ENCODE assay signal across 1 cellular context in genomic region chr14:49893309-49894213, GRCh38.
TF ChIP-seq lines count a peak whose summit lies in the region.

No MANE protein-coding gene starts in this region.

TF ChIP-seq in HepG2, 621 proteins besides CTCF, POLR2A, EP300 and RAD21 (continued from another document and continues in another):
- TF ChIP-seq, protein P1, sequence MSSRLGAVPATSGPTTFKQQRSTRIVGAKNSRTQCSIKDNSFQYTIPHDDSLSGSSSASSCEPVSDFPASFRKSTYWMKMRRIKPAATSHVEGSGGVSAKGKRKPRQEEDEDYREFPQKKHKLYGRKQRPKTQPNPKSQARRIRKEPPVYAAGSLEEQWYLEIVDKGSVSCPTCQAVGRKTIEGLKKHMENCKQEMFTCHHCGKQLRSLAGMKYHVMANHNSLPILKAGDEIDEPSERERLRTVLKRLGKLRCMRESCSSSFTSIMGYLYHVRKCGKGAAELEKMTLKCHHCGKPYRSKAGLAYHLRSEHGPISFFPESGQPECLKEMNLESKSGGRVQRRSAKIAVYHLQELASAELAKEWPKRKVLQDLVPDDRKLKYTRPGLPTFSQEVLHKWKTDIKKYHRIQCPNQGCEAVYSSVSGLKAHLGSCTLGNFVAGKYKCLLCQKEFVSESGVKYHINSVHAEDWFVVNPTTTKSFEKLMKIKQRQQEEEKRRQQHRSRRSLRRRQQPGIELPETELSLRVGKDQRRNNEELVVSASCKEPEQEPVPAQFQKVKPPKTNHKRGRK (CRISPR knock-in tag; IDR thresholded peaks at IDR 0.05) = no peak
- TF ChIP-seq ZNF652 (CRISPR knock-in tag; IDR thresholded peaks at IDR 0.05; ENCODE audit: borderline replicate concordance, low read depth) (no peak), ZNF674 (CRISPR knock-in tag; IDR thresholded peaks at IDR 0.05; ENCODE audit: low read depth) (no peak), GABPA (IDR thresholded peaks at IDR 0.05; ENCODE audit: low read depth, low read length) (no peak), GABPA (CRISPR knock-in tag; IDR thresholded peaks at IDR 0.05; ENCODE audit: low read depth) (no peak), ISX (CRISPR knock-in tag; conservative IDR thresholded peaks at IDR 0.05) (no peak; the same call in 1 of the 2 replicates), NFYB (CRISPR knock-in tag; IDR thresholded peaks at IDR 0.05) (no peak), ZBTB3 (CRISPR knock-in tag; IDR thresholded peaks at IDR 0.05; ENCODE audit: borderline replicate concordance, low read depth) (no peak), SIN3B (IDR thresholded peaks at IDR 0.05; ENCODE audit: low read length) (no peak), ZSCAN20 (CRISPR knock-in tag; IDR thresholded peaks at IDR 0.05; ENCODE audit: borderline replicate concordance) (peak; percentile 83; the same call in 1 of the 2 replicates), ZNF343 (CRISPR knock-in tag; IDR thresholded peaks at IDR 0.05) (no peak), ZNF790 (CRISPR knock-in tag; IDR thresholded peaks at IDR 0.05; ENCODE audit: borderline replicate concordance) (peak; percentile 58; the same call in 1 of the 2 replicates), ZNF747 (CRISPR knock-in tag; IDR thresholded peaks at IDR 0.05; ENCODE audit: borderline replicate concordance) (no peak), ZNF503 (CRISPR knock-in tag; IDR thresholded peaks at IDR 0.05) (no peak), ZNF367 (CRISPR knock-in tag; IDR thresholded peaks at IDR 0.05; ENCODE audit: borderline replicate concordance) (no peak; the same call in 1 of the 2 replicates), ZNF639 (CRISPR knock-in tag; conservative IDR thresholded peaks at IDR 0.05) (0 out of 2 replicates have a peak, but pooled peaks have one; percentile 1), ZNF670 (CRISPR knock-in tag; IDR thresholded peaks at IDR 0.05; ENCODE audit: borderline replicate concordance) (0 out of 2 replicates have a peak, but pooled peaks have one; percentile 52), XBP1 (CRISPR knock-in tag; IDR thresholded peaks at IDR 0.05) (no peak), CBX2 (IDR thresholded peaks at IDR 0.05; ENCODE audit: low read depth, low read length) (no peak), CBX2 (CRISPR knock-in tag; IDR thresholded peaks at IDR 0.05; ENCODE audit: low read depth) (no peak), PLRG1 (conservative IDR thresholded peaks at IDR 0.05) (no peak), HMG20B (CRISPR knock-in tag; conservative IDR thresholded peaks at IDR 0.05) (no peak), BCL6 (CRISPR knock-in tag; IDR thresholded peaks at IDR 0.05) (no peak), KDM1A (CRISPR knock-in tag; IDR thresholded peaks at IDR 0.05) (no peak), ZNF746 (CRISPR knock-in tag; IDR thresholded peaks at IDR 0.05) (no peak), RCOR2 (CRISPR knock-in tag; IDR thresholded peaks at IDR 0.05) (no peak), ZNF12 (CRISPR knock-in tag; IDR thresholded peaks at IDR 0.05) (no peak), NCOR1 (IDR thresholded peaks at IDR 0.05; ENCODE audit: borderline replicate concordance, low read length) (no peak), BRF2 (CRISPR knock-in tag; IDR thresholded peaks at IDR 0.05) (no peak), ZBTB8A (CRISPR knock-in tag; IDR thresholded peaks at IDR 0.05; ENCODE audit: borderline replicate concordance, low read depth) (no peak), ARID4A (CRISPR knock-in tag; IDR thresholded peaks at IDR 0.05; ENCODE audit: borderline replicate concordance) (no peak; the same call in none of the 2 replicates), POLR2G (IDR thresholded peaks at IDR 0.05; ENCODE audit: low read depth, low read length) (no peak), ZFP36 (IDR thresholded peaks at IDR 0.05; ENCODE audit: borderline replicate concordance, low read depth, low read length, partially characterized antibody) (no peak), FOXA1 (IDR thresholded peaks at IDR 0.05) (no peak), FOXA1 (CRISPR knock-in tag; IDR thresholded peaks at IDR 0.05) (no peak), CHD4 (IDR thresholded peaks at IDR 0.05; ENCODE audit: borderline replicate concordance, low read length) (no peak), AFF4 (CRISPR knock-in tag; IDR thresholded peaks at IDR 0.05) (0 out of 2 replicates have a peak, but pooled peaks have one; percentile 16), KLF11 (CRISPR knock-in tag; IDR thresholded peaks at IDR 0.05) (0 out of 2 replicates have a peak, but pooled peaks have one; percentile 12), ZKSCAN8 (CRISPR knock-in tag; IDR thresholded peaks at IDR 0.05; ENCODE audit: borderline replicate concordance) (no peak), U2AF2 (IDR thresholded peaks at IDR 0.05; ENCODE audit: low read depth, low read length) (no peak), ZNF775 (CRISPR knock-in tag; IDR thresholded peaks at IDR 0.05; ENCODE audit: borderline replicate concordance) (no peak), ZNF589 (CRISPR knock-in tag; conservative IDR thresholded peaks at IDR 0.05) (no peak)
- TF ChIP-seq, protein P2, sequence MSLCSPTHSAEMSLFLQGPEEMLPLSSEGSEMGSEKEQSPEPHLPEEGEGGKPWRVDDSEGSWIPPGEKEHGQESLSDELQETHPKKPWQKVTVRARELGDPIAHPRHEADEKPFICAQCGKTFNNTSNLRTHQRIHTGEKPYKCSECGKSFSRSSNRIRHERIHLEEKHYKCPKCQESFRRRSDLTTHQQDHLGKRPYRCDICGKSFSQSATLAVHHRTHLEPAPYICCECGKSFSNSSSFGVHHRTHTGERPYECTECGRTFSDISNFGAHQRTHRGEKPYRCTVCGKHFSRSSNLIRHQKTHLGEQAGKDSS (CRISPR knock-in tag; IDR thresholded peaks at IDR 0.05; ENCODE audit: borderline replicate concordance, low read depth) = no peak
- TF ChIP-seq, protein P3, sequence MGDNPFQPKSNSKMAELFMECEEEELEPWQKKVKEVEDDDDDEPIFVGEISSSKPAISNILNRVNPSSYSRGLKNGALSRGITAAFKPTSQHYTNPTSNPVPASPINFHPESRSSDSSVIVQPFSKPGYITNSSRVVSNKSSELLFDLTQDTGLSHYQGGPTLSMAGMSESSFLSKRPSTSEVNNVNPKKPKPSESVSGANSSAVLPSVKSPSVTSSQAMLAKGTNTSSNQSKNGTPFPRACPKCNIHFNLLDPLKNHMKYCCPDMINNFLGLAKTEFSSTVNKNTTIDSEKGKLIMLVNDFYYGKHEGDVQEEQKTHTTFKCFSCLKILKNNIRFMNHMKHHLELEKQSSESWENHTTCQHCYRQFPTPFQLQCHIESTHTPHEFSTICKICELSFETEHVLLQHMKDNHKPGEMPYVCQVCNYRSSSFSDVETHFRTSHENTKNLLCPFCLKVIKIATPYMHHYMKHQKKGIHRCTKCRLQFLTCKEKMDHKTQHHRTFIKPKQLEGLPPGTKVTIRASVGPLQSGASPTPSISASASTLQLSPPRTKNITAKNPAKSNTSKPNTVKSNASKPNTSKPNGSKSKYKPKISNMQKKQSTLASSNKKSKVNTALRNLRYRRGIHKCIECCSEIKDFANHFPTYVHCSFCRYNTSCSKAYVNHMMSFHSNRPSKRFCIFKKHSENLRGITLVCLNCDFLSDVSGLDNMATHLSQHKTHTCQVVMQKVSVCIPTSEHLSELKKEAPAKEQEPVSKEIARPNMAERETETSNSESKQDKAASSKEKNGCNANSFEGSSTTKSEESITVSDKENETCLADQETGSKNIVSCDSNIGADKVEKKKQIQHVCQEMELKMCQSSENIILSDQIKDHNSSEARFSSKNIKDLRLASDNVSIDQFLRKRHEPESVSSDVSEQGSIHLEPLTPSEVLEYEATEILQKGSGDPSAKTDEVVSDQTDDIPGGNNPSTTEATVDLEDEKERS (CRISPR knock-in tag; IDR thresholded peaks at IDR 0.05) = no peak
- TF ChIP-seq, protein P4, sequence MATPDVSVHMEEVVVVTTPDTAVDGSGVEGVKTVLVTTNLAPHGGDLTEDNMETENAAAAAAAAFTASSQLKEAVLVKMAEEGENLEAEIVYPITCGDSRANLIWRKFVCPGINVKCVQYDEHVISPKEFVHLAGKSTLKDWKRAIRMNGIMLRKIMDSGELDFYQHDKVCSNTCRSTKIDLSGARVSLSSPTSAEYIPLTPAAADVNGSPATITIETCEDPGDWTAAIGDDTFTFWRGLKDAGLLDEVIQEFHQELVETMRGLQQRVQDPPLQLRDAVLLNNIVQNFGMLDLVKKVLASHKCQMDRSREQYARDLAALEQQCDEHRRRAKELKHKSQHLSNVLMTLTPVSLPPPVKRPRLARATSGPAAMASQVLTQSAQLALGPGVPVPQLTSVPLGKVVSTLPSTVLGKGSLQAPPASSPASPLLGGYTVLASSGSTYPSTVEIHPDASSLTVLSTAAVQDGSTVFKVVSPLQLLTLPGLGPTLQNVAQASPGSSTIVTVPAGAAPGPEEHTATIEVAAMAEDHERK (CRISPR knock-in tag; IDR thresholded peaks at IDR 0.05; ENCODE audit: low read depth) = no peak
